Comparison of ENCODE assay signal across 8 cellular contexts in the genomic region with DNA sequence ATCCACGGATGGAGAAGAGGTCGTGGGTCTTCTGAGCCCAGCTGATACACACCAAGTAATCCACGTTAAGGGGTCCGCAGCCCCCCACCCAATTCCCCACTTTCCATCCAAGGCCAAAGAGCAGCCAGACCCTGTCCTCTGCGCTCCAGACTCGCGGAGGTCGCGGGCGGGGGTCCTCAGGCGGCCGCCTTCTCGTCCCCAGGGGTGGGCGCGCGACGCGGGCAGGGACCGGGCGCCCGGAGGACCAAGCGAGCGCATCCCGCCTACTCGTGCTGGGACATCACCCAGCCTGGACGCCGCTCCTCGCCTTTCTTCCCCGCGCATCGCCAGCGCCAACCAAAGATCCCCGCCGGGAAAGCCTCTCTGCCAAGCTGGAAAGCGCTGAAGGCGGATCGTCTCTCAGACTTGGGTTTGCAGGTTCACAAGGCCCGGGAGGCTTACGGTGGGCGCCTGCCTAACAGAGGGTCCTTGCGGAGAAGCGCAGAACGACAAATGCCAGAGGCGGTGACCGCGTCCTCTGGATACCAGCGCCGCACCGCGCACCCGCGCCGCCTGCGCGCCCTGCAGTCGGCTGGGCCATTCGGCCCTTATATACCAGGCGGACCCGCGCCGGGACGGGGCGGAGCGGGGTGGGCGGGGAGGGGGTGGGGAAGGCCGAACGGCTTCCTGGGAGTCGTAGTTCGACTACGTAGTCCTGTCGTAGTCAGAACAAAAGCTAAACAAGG.
DNase-seq lines count a peak whose midpoint lies in the region; ATAC-seq and TF ChIP-seq lines count a peak whose summit lies in the region.

No MANE protein-coding gene starts in this region.

- H3K27ac ChIP-seq in endodermal cell (ENCODE audit: low read depth, low read length) (no peak overlapping the region), mesendoderm (ENCODE audit: low read depth, low read length) (no peak overlapping the region)

- H2BK15ac ChIP-seq in mesendoderm (replicated peaks; ENCODE audit: low read depth) = no peak overlapping the region

- peak overlapping the region; percentile 92 for H3K4me3 Mint-ChIP-seq in activated CD4-positive, alpha-beta memory T cell treated with anti-CD3 and anti-CD28 coated beads, Interleukin-2, amount 10 ng/mL, durations not matched to agents 7 days and 5 days
- peak overlapping the region; percentile 74 for H3K4me3 Mint-ChIP-seq in endodermal cell

- H3K27ac Mint-ChIP-seq in activated CD4-positive, alpha-beta memory T cell treated with anti-CD3 and anti-CD28 coated beads, Interleukin-2, amount 10 ng/mL, durations not matched to agents 7 days and 5 days = peak overlapping the region; percentile 50
- peak overlapping the region; percentile 71 for H3K27ac Mint-ChIP-seq in endodermal cell

- peaks cover 13% of the 10 kb centered on the region for H3K36me3 Mint-ChIP-seq in activated CD4-positive, alpha-beta memory T cell treated with anti-CD3 and anti-CD28 coated beads, Interleukin-2, amount 10 ng/mL, durations not matched to agents 7 days and 5 days (ENCODE audit: low read depth)
- H3K36me3 Mint-ChIP-seq in endodermal cell (ENCODE audit: low read depth) = no peaks in the 10 kb centered on the region

- WGBS in endodermal cell (ENCODE audit: insufficient coverage in 1 of 2, insufficient read length in 1 of 2), 2 experiments = 0% methylated on average over 20 to 71 of the region's 71 CpGs
- no CpG with 5 or more reads among the region's 71 CpGs for WGBS in mesendoderm (ENCODE audit: extremely low coverage, insufficient coverage, low lambda C conversion rate)

- H2AK5ac ChIP-seq in mesendoderm (ENCODE audit: low read length) = no peak overlapping the region

- H3K9me3 ChIP-seq in endodermal cell (ENCODE audit: control insufficient read depth, low read length) = no peaks in the 10 kb centered on the region

- peak overlapping the region; percentile 87 for H3K56ac ChIP-seq in mesendoderm (ENCODE audit: low read length)

- H3K27me3 ChIP-seq in endodermal cell (ENCODE audit: control insufficient read depth, insufficient read depth, low read length, poor library complexity, severe bottlenecking) (peaks cover 46% of the 10 kb centered on the region), mesendoderm (ENCODE audit: insufficient read depth, low read length, poor library complexity) (peaks cover 18% of the 10 kb centered on the region)

- H2BK5ac ChIP-seq in mesendoderm (ENCODE audit: low read length) = no peak overlapping the region

- DNase-seq in GM12865 (ENCODE audit: low read depth) (peak; percentile 89), NCI-H2227 (lab: John Stamatoyannopoulos, UW; ENCODE audit: unreplicated experiment) (peak; percentile 90), endodermal cell (peak; percentile 98), mesendoderm (peak; percentile 87)
- DNase-seq in activated CD4-positive, alpha-beta memory T cell treated with anti-CD3 and anti-CD28 coated beads, Interleukin-2, amount 10 ng/mL, durations not matched to agents 7 days and 5 days = peak; percentile 85
- DNase-seq in stimulated activated CD8-positive, alpha-beta memory T cell treated with anti-CD3 and anti-CD28 coated beads, Interleukin-12 subunit alpha, Interleukin-12 subunit beta, amount 100 ng/mL, for 1 hour (ENCODE audit: low read depth) = peak; percentile 23

- H3K4me2 ChIP-seq in mesendoderm (ENCODE audit: low read length) = peak overlapping the region; percentile 99

- H3K18ac ChIP-seq in mesendoderm (ENCODE audit: low read length) = no peak overlapping the region

- H4K5ac ChIP-seq in mesendoderm (ENCODE audit: low read length) = no peak overlapping the region

- TF ChIP-seq CTCF in GM12865 (IDR thresholded peaks at IDR 0.05; ENCODE audit: insufficient read depth, low read depth, low read length, missing control alignments) (no peak), endodermal cell (conservative IDR thresholded peaks at IDR 0.05) (no peak)

- H3K9me3 Mint-ChIP-seq in activated CD4-positive, alpha-beta memory T cell treated with anti-CD3 and anti-CD28 coated beads, Interleukin-2, amount 10 ng/mL, durations not matched to agents 7 days and 5 days = no peaks in the 10 kb centered on the region
- no peaks in the 10 kb centered on the region for H3K9me3 Mint-ChIP-seq in endodermal cell

- ATAC-seq in HG02678 (IDR thresholded peaks at IDR 0.05; ENCODE audit: unreplicated experiment) = peak; percentile 78
- ATAC-seq in GM21526 (IDR thresholded peaks at IDR 0.05; ENCODE audit: low FRiP score, unreplicated experiment) = no peak

- H3K23ac ChIP-seq in mesendoderm (ENCODE audit: low read length) = no peak overlapping the region

- peaks cover 43% of the 10 kb centered on the region for H3K4me1 Mint-ChIP-seq in activated CD4-positive, alpha-beta memory T cell treated with anti-CD3 and anti-CD28 coated beads, Interleukin-2, amount 10 ng/mL, durations not matched to agents 7 days and 5 days
- H3K4me1 Mint-ChIP-seq in endodermal cell = peaks cover 21% of the 10 kb centered on the region

- H3K9ac ChIP-seq in endodermal cell (ENCODE audit: extremely low read depth, low read length, poor library complexity, severe bottlenecking) (peak overlapping the region; percentile 38), mesendoderm (ENCODE audit: low read length) (peak overlapping the region; percentile 80)

- H3K4ac ChIP-seq in mesendoderm (ENCODE audit: low read depth, low read length) = no peak overlapping the region

- CTCF ChIA-PET in activated CD4-positive, alpha-beta memory T cell treated with anti-CD3 and anti-CD28 coated beads, Interleukin-2, amount 10 ng/mL, durations not matched to agents 7 days and 5 days (lab: Charles Lee) = interaction anchor here (0.8 to 2.2 kb wide), 6 partner anchors 12 to 134 kb away, joined by 3 to 27 read pairs (median 6); no protein-coding TSS in a partner anchor

- no peak overlapping the region for H2BK120ac ChIP-seq in mesendoderm (ENCODE audit: low read depth, low read length)

- H4K8ac ChIP-seq in mesendoderm (ENCODE audit: low read depth, low read length) = no peak overlapping the region

- H3K4me3 ChIP-seq in GM12865 (ENCODE audit: low read depth, low read length) (peak overlapping the region; percentile 72), endodermal cell (ENCODE audit: low read length) (peak overlapping the region; percentile 82), mesendoderm (ENCODE audit: low read length) (peak overlapping the region; percentile 64)

- peaks cover 43% of the 10 kb centered on the region for H3K27me3 Mint-ChIP-seq in activated CD4-positive, alpha-beta memory T cell treated with anti-CD3 and anti-CD28 coated beads, Interleukin-2, amount 10 ng/mL, durations not matched to agents 7 days and 5 days
- H3K27me3 Mint-ChIP-seq in endodermal cell (ENCODE audit: insufficient read depth) = peaks cover 55% of the 10 kb centered on the region

- H3K4me1 ChIP-seq in endodermal cell (ENCODE audit: control insufficient read depth, insufficient read depth, low read length) (peaks cover 3% of the 10 kb centered on the region), mesendoderm (ENCODE audit: control insufficient read depth, low read depth, low read length) (no peaks in the 10 kb centered on the region)

- POLR2A ChIA-PET in activated CD4-positive, alpha-beta memory T cell treated with anti-CD3 and anti-CD28 coated beads, Interleukin-2, amount 10 ng/mL, durations not matched to agents 7 days and 5 days (lab: Charles Lee) = interaction anchor here (0.6 to 2.3 kb wide), 18 partner anchors 12 to 640 kb away, joined by 3 to 23 read pairs (median 3); a partner anchor contains a TSS

- no peaks in the 10 kb centered on the region for H3K79me2 ChIP-seq in mesendoderm (ENCODE audit: control insufficient read depth, insufficient read depth, low read length)

- H3K36me3 ChIP-seq in endodermal cell (ENCODE audit: control insufficient read depth, insufficient read depth, low read length) (no peaks in the 10 kb centered on the region), mesendoderm (ENCODE audit: control insufficient read depth, insufficient read depth, low read length) (no peaks in the 10 kb centered on the region)

- no peaks in the 10 kb centered on the region for H3K79me1 ChIP-seq in mesendoderm (ENCODE audit: low read length)

Comparison
In these comparisons a context has a peak if more than half of its experiments do, and no peak if none do; other contexts are left out.
1. DNase-seq: peak in every context shown above with its lines; median percentile 98 in endodermal cell; 90 in NCI-H2227; 89 in GM12865; 87 in mesendoderm; 85 in activated CD4-positive, alpha-beta memory T cell treated with anti-CD3 and anti-CD28 coated beads, Interleukin-2, amount 10 ng/mL, durations not matched to agents 7 days and 5 days; 23 in stimulated activated CD8-positive, alpha-beta memory T cell treated with anti-CD3 and anti-CD28 coated beads, Interleukin-12 subunit alpha, Interleukin-12 subunit beta, amount 100 ng/mL, for 1 hour.